ENCODE assay signal across 1 cellular context in genomic region chr3:128727059-128727458, GRCh38.
TF ChIP-seq lines count a peak whose summit lies in the region.

No MANE protein-coding gene starts in this region.

TF ChIP-seq in K562, 482 proteins besides CTCF, POLR2A, EP300 and RAD21 (continued from another document):
- TF ChIP-seq ARID4B (CRISPR knock-in tag; IDR thresholded peaks at IDR 0.05) = 0 out of 2 replicates have a peak, but pooled peaks have one; percentile 18
- TF ChIP-seq ETV1 (tag; conservative IDR thresholded peaks at IDR 0.05; ENCODE audit: low read depth) = no peak
- no peak for TF ChIP-seq NELFE (IDR thresholded peaks at IDR 0.05; ENCODE audit: insufficient read depth, insufficient read length)
- peak; percentile 93 for TF ChIP-seq ZFP36 (IDR thresholded peaks at IDR 0.05; ENCODE audit: low read depth, low read length, partially characterized antibody)
- TF ChIP-seq ZFP91 (CRISPR knock-in tag; IDR thresholded peaks at IDR 0.05) = no peak
- TF ChIP-seq HDAC2 (IDR thresholded peaks at IDR 0.05) = peak; percentile 74
- peak; percentile 56 to 80 for TF ChIP-seq KDM1A (IDR thresholded peaks at IDR 0.05)
- 0 out of 2 replicates have a peak, but pooled peaks have one; percentile 29 for TF ChIP-seq RERE (CRISPR knock-in tag; IDR thresholded peaks at IDR 0.05; ENCODE audit: borderline replicate concordance)
- TF ChIP-seq SMARCA5 (IDR thresholded peaks at IDR 0.05) = peak; percentile 85
